ENCODE assay signal across 1 cellular context in the genomic region with DNA sequence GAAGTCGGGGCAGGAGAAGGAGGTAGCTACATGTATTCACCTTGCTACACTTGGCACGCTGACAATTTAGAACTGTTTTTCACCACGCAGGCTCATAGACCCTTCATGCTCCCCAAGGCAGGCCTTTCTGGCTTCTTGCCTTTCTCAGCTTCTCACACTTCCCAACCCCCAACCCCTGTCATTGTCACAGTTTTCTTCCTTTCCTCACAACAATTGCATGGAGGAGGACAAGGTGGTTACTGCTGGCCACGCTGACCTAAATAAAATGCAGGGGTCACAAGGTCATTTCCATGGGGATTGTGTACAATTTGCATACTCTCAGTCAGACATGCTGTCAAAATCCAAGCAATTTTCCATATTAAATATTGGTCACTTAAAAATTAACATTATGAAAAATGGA.
TF ChIP-seq lines count a peak whose summit lies in the region.

No MANE protein-coding gene starts in this region.

TF ChIP-seq in K562, 482 proteins besides CTCF, POLR2A, EP300 and RAD21:
- TF ChIP-seq NR2C1 (IDR thresholded peaks at IDR 0.05) (peak; percentile 67), NR2C1 (tag; IDR thresholded peaks at IDR 0.05) (0 out of 2 replicates have a peak, but pooled peaks have one; percentile 29), RFX1 (IDR thresholded peaks at IDR 0.05) (peak; percentile 50), SOX6 (IDR thresholded peaks at IDR 0.05) (peak; percentile 48), KLF1 (tag; IDR thresholded peaks at IDR 0.05) (no peak), ARHGAP35 (IDR thresholded peaks at IDR 0.05; ENCODE audit: partially characterized antibody) (no peak), ASH1L (IDR thresholded peaks at IDR 0.05; ENCODE audit: borderline replicate concordance, low read depth, partially characterized antibody) (no peak), MCM2 (IDR thresholded peaks at IDR 0.05; ENCODE audit: low read depth) (no peak), TRIM28 (IDR thresholded peaks at IDR 0.05) (no peak), LEF1 (IDR thresholded peaks at IDR 0.05) (0 out of 2 replicates have a peak, but pooled peaks have one; percentile 33), ZNF184 (CRISPR knock-in tag; IDR thresholded peaks at IDR 0.05) (no peak), NFIC (IDR thresholded peaks at IDR 0.05) (peak; percentile 64), NR2C2 (CRISPR knock-in tag; IDR thresholded peaks at IDR 0.05) (no peak), NR2C2 (tag; IDR thresholded peaks at IDR 0.05) (peak; percentile 52), PRPF4 (IDR thresholded peaks at IDR 0.05; ENCODE audit: insufficient read depth, low read depth, low read length, poor library complexity, severe bottlenecking) (no peak), IRF9 (tag; IDR thresholded peaks at IDR 0.05) (no peak), CC2D1A (IDR thresholded peaks at IDR 0.05) (no peak)
- TF ChIP-seq, protein P1, sequence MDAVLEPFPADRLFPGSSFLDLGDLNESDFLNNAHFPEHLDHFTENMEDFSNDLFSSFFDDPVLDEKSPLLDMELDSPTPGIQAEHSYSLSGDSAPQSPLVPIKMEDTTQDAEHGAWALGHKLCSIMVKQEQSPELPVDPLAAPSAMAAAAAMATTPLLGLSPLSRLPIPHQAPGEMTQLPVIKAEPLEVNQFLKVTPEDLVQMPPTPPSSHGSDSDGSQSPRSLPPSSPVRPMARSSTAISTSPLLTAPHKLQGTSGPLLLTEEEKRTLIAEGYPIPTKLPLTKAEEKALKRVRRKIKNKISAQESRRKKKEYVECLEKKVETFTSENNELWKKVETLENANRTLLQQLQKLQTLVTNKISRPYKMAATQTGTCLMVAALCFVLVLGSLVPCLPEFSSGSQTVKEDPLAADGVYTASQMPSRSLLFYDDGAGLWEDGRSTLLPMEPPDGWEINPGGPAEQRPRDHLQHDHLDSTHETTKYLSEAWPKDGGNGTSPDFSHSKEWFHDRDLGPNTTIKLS (IDR thresholded peaks at IDR 0.05; ENCODE audit: borderline replicate concordance, low read depth): no peak
